ENCODE assay signal across 1 cellular context in the genomic region with DNA sequence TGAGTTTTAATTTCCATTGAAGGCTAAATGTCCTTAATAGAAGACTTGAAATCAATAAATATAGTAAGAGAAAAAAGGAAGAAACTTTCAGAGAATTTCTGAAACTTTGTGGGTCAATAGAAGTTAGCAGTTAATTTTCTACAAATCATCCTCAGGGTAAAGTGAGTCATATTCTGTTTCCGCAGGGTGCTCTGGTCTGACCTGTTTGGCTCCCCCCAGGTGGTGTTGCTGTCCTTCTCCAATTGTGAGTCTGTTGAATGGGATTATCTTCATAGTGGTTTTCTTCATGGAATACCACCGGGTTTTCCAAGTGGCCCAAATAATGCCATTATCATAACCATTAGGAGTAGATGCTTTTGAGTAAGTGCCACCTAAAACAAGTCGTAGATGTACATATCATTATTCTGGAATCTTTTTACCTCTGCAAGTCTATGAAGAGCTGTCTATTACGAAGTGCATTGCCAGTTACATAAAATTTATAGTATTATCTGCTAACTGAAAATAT.
TF ChIP-seq lines count a peak whose summit lies in the region.

No MANE protein-coding gene starts in this region.

TF ChIP-seq in HepG2, 621 proteins besides CTCF, POLR2A, EP300 and RAD21 (continued from another document):
- TF ChIP-seq, protein P1, sequence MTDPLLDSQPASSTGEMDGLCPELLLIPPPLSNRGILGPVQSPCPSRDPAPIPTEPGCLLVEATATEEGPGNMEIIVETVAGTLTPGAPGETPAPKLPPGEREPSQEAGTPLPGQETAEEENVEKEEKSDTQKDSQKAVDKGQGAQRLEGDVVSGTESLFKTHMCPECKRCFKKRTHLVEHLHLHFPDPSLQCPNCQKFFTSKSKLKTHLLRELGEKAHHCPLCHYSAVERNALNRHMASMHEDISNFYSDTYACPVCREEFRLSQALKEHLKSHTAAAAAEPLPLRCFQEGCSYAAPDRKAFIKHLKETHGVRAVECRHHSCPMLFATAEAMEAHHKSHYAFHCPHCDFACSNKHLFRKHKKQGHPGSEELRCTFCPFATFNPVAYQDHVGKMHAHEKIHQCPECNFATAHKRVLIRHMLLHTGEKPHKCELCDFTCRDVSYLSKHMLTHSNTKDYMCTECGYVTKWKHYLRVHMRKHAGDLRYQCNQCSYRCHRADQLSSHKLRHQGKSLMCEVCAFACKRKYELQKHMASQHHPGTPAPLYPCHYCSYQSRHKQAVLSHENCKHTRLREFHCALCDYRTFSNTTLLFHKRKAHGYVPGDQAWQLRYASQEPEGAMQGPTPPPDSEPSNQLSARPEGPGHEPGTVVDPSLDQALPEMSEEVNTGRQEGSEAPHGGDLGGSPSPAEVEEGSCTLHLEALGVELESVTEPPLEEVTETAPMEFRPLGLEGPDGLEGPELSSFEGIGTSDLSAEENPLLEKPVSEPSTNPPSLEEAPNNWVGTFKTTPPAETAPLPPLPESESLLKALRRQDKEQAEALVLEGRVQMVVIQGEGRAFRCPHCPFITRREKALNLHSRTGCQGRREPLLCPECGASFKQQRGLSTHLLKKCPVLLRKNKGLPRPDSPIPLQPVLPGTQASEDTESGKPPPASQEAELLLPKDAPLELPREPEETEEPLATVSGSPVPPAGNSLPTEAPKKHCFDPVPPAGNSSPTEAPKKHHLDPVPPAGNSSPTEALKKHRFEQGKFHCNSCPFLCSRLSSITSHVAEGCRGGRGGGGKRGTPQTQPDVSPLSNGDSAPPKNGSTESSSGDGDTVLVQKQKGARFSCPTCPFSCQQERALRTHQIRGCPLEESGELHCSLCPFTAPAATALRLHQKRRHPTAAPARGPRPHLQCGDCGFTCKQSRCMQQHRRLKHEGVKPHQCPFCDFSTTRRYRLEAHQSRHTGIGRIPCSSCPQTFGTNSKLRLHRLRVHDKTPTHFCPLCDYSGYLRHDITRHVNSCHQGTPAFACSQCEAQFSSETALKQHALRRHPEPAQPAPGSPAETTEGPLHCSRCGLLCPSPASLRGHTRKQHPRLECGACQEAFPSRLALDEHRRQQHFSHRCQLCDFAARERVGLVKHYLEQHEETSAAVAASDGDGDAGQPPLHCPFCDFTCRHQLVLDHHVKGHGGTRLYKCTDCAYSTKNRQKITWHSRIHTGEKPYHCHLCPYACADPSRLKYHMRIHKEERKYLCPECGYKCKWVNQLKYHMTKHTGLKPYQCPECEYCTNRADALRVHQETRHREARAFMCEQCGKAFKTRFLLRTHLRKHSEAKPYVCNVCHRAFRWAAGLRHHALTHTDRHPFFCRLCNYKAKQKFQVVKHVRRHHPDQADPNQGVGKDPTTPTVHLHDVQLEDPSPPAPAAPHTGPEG (CRISPR knock-in tag; IDR thresholded peaks at IDR 0.05) = no peak
- TF ChIP-seq RCOR2 (CRISPR knock-in tag; IDR thresholded peaks at IDR 0.05) (no peak), ZNF629 (CRISPR knock-in tag; conservative IDR thresholded peaks at IDR 0.05) (no peak), ZNF558 (CRISPR knock-in tag; IDR thresholded peaks at IDR 0.05; ENCODE audit: borderline replicate concordance) (no peak)
- TF ChIP-seq, protein P2, sequence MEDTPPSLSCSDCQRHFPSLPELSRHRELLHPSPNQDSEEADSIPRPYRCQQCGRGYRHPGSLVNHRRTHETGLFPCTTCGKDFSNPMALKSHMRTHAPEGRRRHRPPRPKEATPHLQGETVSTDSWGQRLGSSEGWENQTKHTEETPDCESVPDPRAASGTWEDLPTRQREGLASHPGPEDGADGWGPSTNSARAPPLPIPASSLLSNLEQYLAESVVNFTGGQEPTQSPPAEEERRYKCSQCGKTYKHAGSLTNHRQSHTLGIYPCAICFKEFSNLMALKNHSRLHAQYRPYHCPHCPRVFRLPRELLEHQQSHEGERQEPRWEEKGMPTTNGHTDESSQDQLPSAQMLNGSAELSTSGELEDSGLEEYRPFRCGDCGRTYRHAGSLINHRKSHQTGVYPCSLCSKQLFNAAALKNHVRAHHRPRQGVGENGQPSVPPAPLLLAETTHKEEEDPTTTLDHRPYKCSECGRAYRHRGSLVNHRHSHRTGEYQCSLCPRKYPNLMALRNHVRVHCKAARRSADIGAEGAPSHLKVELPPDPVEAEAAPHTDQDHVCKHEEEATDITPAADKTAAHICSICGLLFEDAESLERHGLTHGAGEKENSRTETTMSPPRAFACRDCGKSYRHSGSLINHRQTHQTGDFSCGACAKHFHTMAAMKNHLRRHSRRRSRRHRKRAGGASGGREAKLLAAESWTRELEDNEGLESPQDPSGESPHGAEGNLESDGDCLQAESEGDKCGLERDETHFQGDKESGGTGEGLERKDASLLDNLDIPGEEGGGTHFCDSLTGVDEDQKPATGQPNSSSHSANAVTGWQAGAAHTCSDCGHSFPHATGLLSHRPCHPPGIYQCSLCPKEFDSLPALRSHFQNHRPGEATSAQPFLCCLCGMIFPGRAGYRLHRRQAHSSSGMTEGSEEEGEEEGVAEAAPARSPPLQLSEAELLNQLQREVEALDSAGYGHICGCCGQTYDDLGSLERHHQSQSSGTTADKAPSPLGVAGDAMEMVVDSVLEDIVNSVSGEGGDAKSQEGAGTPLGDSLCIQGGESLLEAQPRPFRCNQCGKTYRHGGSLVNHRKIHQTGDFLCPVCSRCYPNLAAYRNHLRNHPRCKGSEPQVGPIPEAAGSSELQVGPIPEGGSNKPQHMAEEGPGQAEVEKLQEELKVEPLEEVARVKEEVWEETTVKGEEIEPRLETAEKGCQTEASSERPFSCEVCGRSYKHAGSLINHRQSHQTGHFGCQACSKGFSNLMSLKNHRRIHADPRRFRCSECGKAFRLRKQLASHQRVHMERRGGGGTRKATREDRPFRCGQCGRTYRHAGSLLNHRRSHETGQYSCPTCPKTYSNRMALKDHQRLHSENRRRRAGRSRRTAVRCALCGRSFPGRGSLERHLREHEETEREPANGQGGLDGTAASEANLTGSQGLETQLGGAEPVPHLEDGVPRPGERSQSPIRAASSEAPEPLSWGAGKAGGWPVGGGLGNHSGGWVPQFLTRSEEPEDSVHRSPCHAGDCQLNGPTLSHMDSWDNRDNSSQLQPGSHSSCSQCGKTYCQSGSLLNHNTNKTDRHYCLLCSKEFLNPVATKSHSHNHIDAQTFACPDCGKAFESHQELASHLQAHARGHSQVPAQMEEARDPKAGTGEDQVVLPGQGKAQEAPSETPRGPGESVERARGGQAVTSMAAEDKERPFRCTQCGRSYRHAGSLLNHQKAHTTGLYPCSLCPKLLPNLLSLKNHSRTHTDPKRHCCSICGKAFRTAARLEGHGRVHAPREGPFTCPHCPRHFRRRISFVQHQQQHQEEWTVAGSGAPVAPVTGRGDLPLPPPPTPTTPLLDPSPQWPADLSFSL (CRISPR knock-in tag; IDR thresholded peaks at IDR 0.05) = no peak
